Comparison of ENCODE assay signal across 8 cellular contexts in the genomic region with DNA sequence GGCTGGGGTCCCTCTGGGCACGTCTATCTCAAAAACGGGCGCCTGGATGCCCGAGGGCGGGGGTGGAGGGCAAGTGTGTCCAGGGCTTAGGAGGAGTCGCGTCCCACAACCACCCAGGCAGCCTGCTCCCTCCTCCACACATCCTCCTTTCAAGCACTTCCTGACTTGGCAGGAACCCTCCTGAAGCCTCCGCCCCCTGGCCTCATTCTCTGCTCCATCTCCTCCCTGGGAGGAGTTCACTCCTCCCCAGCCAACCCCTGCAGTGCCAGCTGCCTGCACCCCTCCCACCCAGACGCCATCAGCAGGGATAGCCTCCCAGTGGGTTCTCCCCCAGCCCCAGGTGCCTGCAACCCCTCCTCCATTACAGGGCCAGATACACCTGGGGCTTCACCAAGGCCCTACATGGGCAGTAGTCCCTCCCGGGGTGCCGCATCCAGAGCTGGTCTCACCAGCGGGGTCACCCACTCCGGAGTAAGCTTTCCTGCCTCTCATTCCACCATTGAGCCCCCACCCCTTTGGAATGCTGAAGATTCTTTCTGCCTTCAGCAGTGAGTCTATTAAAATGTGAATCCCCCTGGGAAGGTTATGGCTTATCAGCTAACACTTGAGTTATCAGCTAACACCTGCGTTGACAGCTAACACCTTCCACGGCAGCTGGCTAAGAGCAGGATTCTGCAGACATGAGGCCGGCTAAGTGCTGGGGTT. TPM values are rescaled to one million over a fixed set of nuclear protein-coding genes. Genes with fewer than 3 reads are reported as not detected.
A peak's percentile ranks its signal among the peaks of the same experiment; 100 is the strongest.
DNase-seq lines count a peak whose midpoint lies in the region; ATAC-seq and TF ChIP-seq lines count a peak whose summit lies in the region.

No MANE protein-coding gene starts in this region.

- peaks cover 87% of the 10 kb centered on the region for H3K4me1 ChIP-seq in CD8-positive, alpha-beta T cell (ENCODE audit: insufficient read depth, low read length)
- H3K4me1 ChIP-seq in PC-3 (ENCODE audit: insufficient read depth, low read length): peaks cover 4% of the 10 kb centered on the region; the same call in 1 of the 2 replicates

- no peaks in the 10 kb centered on the region for H3K9me2 ChIP-seq in PC-3 (replicated peaks; ENCODE audit: low read length)

- H3K27me3 ChIP-seq in CD8-positive, alpha-beta T cell (ENCODE audit: insufficient read depth, low read length): no peaks in the 10 kb centered on the region
- no peaks in the 10 kb centered on the region for H3K27me3 ChIP-seq in PC-3 (ENCODE audit: low read length)

- no peaks in the 10 kb centered on the region for H3K36me3 ChIP-seq in CD8-positive, alpha-beta T cell (ENCODE audit: insufficient read depth, low read length)
- H3K36me3 ChIP-seq in PC-3 (ENCODE audit: low read depth, low read length): no peaks in the 10 kb centered on the region

- intact Hi-C loops in CD8-positive, alpha-beta T cell (cut with DNase I, micrococcal nuclease): loop anchor here (1.0 to 2.0 kb wide), 4 partner anchors 23 to 37 kb away; partner anchors contain the start of gene RTN4R (in 1 of the 2)
- intact Hi-C loops in PC-3 (cut with micrococcal nuclease): no loop called here

- no peaks in the 10 kb centered on the region for H3K9me3 Mint-ChIP-seq in CD8-positive, alpha-beta T cell

- no peaks in the 10 kb centered on the region for H3K9me3 ChIP-seq in CD8-positive, alpha-beta T cell (ENCODE audit: low read length)
- H3K9me3 ChIP-seq in PC-3 (ENCODE audit: low read length): no peaks in the 10 kb centered on the region

- TF ChIP-seq CTCF in CD8-positive, alpha-beta T cell (IDR thresholded peaks at IDR 0.05): no peak
- TF ChIP-seq CTCF in PC-3 (conservative IDR thresholded peaks at IDR 0.05; ENCODE audit: low read depth, low read length): no peak

- H3K4me3 Mint-ChIP-seq in CD8-positive, alpha-beta T cell: peak overlapping the region; percentile 77

- H3K79me2 ChIP-seq in PC-3 (ENCODE audit: low read length): no peaks in the 10 kb centered on the region

- H3K4me2 ChIP-seq in PC-3 (ENCODE audit: low read length): peak overlapping the region; percentile 54; the same call in 1 of the 2 replicates

- H4K20me1 ChIP-seq in PC-3 (ENCODE audit: low read length): no peaks in the 10 kb centered on the region

- peak overlapping the region; percentile 98 for H3K27ac Mint-ChIP-seq in CD8-positive, alpha-beta T cell

- CTCF ChIA-PET in CD8-positive, alpha-beta T cell (lab: Charles Lee): interaction anchor here (1.8 to 2.4 kb wide), 2 partner anchors 15 to 87 kb away, joined by 5 to 6 read pairs; no protein-coding TSS in a partner anchor
- CTCF ChIA-PET in PC-3 (lab: Charles Lee): no interaction called here

- no peak overlapping the region for H2AFZ ChIP-seq in PC-3 (ENCODE audit: low read length)

- no peaks in the 10 kb centered on the region for H3F3A ChIP-seq in PC-3 (ENCODE audit: low read length, unreplicated experiment)

- no peaks in the 10 kb centered on the region for H3K27me3 Mint-ChIP-seq in CD8-positive, alpha-beta T cell (ENCODE audit: low read depth)

- BruUV-seq in PC-3 (replicated peaks; lab: Mats Ljungman, UMichigan): no TSS peak

- H3K9ac ChIP-seq in PC-3 (ENCODE audit: low read length): no peak overlapping the region

- H3K4me3 ChIP-seq in CD8-positive, alpha-beta T cell (ENCODE audit: low read depth, low read length): peak overlapping the region; percentile 72
- peak overlapping the region; percentile 46 for H3K4me3 ChIP-seq in Jurkat, Clone E6-1 (ENCODE audit: low read length)
- no peak overlapping the region for H3K4me3 ChIP-seq in PC-3 (ENCODE audit: low read length)

- POLR2A ChIA-PET in CD8-positive, alpha-beta T cell (lab: Charles Lee): interaction anchor here (0.6 to 0.9 kb wide), 2 partner anchors 14 to 323 kb away, joined by 3 read pairs; no protein-coding TSS in a partner anchor
- POLR2A ChIA-PET in PC-3 (lab: Charles Lee; ENCODE audit: unreplicated experiment): no interaction called here

- ATAC-seq in CD8-positive, alpha-beta T cell: peak; percentile 45
- ATAC-seq in PC-3: peak; percentile 94
- ATAC-seq in GM21360 (IDR thresholded peaks at IDR 0.05; ENCODE audit: unreplicated experiment): no peak

- H3K27ac ChIP-seq in CD8-positive, alpha-beta T cell (ENCODE audit: low read depth, low read length): peak overlapping the region; percentile 46
- no peak overlapping the region for H3K27ac ChIP-seq in PC-3 (ENCODE audit: low read length)

- H3K36me3 Mint-ChIP-seq in CD8-positive, alpha-beta T cell: no peaks in the 10 kb centered on the region

- H3K4me1 Mint-ChIP-seq in CD8-positive, alpha-beta T cell (ENCODE audit: low read depth): peaks cover 51% of the 10 kb centered on the region

- DNase-seq in CD8-positive, alpha-beta T cell: peak in 6 of 7 experiments; percentile 33 to 78 (median 60)
- DNase-seq in Jurkat, Clone E6-1 (ENCODE audit: low read depth, low spot score): peak; percentile 93
- DNase-seq in PC-3: peak; percentile 54
- DNase-seq in activated effector memory CD4-positive, alpha-beta T cell treated with Interleukin-2 at 50 U/mL for 16 hours: peak; percentile 62
- peak; percentile 14 for DNase-seq in foreskin melanocyte
- peak; percentile 43 for DNase-seq in renal cortical epithelial cell (ENCODE audit: low read depth)
- no peak for DNase-seq in HuH-7 (ENCODE audit: low spot score)

RNA-seq across cellular contexts. Expression of gene RTN4R, which starts 24.4 kb away (rescaled TPM):
- total RNA-seq in CD8-positive, alpha-beta T cell: 1 to 10 TPM; 1.1 to 1.2 TPM
- polyA plus RNA-seq in Jurkat, Clone E6-1 (2012; ENCODE audit: insufficient read depth, insufficient read length): 8.8 TPM
- total RNA-seq in PC-3 (2014; rRNA removed) (10.4 and 12.2 TPM in 2 replicates), renal cortical epithelial cell (1.2 and 2.0 TPM in 2 replicates)
